Comparison of ENCODE assay signal across 24 cellular contexts in genomic region chr19:7554565-7554964, GRCh38. TPM values are rescaled to one million over a fixed set of nuclear protein-coding genes. Genes with fewer than 3 reads are reported as not detected.
"Had no signal": no experiment of that assay in that cellular context is flagged by ENCODE, and none has a peak within 500 bp of the region (broad histone marks: within the 10 kb centered on the region; RNA-seq: fewer than 3 reads in every experiment).

No MANE protein-coding gene starts in this region.

- H3K4me3 ChIP-seq: adrenal gland, SK-N-MC had no signal

- FAIRE-seq: TTC549 had no signal

- DNase-seq: activated CD4-positive, CD25-positive, alpha-beta regulatory T cell; activated naive CD4-positive, alpha-beta T cell treated with anti-CD3 and anti-CD28 coated beads, Interleukin-2, amount 50 U/mL, for 16 hours; activated naive CD8-positive, alpha-beta T cell treated with anti-CD3 and anti-CD28 coated beads, Interleukin-2, amount 10 ng/mL, durations not matched to agents 7 days and 5 days; adrenal gland; cerebellar nuclear complex; MM.1S; NCI-H1105; NCI-H1436; NCI-H1694 treated with DMSO at 0.1 percent for 48 hours; NCI-H2029 treated with DMSO at 0.1 percent for 48 hours; NCI-H345; NCI-H510A; NCI-H526 treated with DMSO at 0.1 percent for 48 hours; NCI-H82; T-helper 2 cell; T1000 had no signal

- H3K4me1 ChIP-seq: adrenal gland had no signal

- H3K27me3 Mint-ChIP-seq: activated CD4-positive, alpha-beta T cell treated with anti-CD3 and anti-CD28 coated beads for 36 hours; activated CD8-positive, alpha-beta T cell treated with anti-CD3 and anti-CD28 coated beads for 36 hours; activated naive CD8-positive, alpha-beta T cell treated with anti-CD3 and anti-CD28 coated beads, Interleukin-2, amount 10 ng/mL, durations not matched to agents 7 days and 5 days; T-cell had no signal

- H3K27ac Mint-ChIP-seq: activated CD4-positive, alpha-beta T cell treated with anti-CD3 and anti-CD28 coated beads for 36 hours; activated CD8-positive, alpha-beta T cell treated with anti-CD3 and anti-CD28 coated beads for 36 hours; activated naive CD8-positive, alpha-beta T cell treated with anti-CD3 and anti-CD28 coated beads, Interleukin-2, amount 10 ng/mL, durations not matched to agents 7 days and 5 days; T-cell had no signal

- ATAC-seq: T-cell had no signal

- H3K27me3 ChIP-seq: adrenal gland had no signal

- H3K9me3 Mint-ChIP-seq: activated CD8-positive, alpha-beta T cell treated with anti-CD3 and anti-CD28 coated beads for 36 hours; activated naive CD8-positive, alpha-beta T cell treated with anti-CD3 and anti-CD28 coated beads, Interleukin-2, amount 10 ng/mL, durations not matched to agents 7 days and 5 days; T-cell had no signal

- H3K27ac ChIP-seq: adrenal gland, SK-N-MC had no signal

- H3K4me3 Mint-ChIP-seq: activated CD4-positive, alpha-beta T cell treated with anti-CD3 and anti-CD28 coated beads for 36 hours; activated CD8-positive, alpha-beta T cell treated with anti-CD3 and anti-CD28 coated beads for 36 hours; activated naive CD8-positive, alpha-beta T cell treated with anti-CD3 and anti-CD28 coated beads, Interleukin-2, amount 10 ng/mL, durations not matched to agents 7 days and 5 days; T-cell had no signal

- H3K9me3 ChIP-seq: adrenal gland had no signal

RNA-seq across cellular contexts. Expression of gene ZNF358, which starts 38.7 kb away (rescaled TPM):
- total RNA-seq: OCI-LY7 had no signal

RNA-seq across cellular contexts. Expression of gene CAMSAP3, which starts 41.1 kb away (rescaled TPM):
- total RNA-seq: cardiac septum, RPMI7951 had no signal
